1 cellular context compared by ENCODE assay signal in the genomic region with DNA sequence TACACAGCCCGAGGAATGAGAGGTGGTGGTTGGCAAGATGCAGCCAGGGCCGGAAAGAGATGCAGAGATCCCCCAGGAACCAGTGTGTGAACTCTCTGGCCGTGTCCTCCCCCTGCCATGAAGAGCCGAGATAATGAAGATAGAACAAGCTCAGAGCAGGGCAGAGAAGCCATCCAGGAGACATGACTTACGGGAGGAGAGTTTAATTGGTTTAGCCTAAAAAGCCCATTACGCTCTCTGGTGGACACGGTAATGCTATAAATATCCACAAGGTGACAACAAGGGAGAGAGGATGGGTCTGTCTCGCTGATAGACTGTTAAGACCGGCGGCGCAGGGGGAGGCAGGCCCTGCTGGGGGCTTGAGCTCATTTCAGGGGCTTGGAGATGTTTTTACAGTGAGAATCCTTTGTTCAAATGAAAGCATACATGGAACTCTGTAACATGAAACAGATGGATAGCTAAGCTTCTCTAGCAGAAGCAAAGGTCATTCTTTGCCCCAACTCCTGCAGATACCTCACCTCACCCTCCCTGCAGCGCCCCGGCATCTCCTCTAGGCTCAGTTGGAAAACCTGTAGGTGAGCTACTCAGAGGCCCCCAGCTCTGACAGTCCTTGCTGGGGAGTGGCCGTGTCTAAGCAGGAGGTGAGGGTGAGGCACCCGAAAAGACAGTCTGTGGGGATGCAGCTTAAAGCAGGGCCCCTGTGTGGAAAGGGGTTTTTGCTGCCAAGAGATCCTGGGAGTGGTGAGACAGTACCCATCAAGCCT.
TF ChIP-seq lines count a peak whose summit lies in the region.

No MANE protein-coding gene starts in this region.

TF ChIP-seq in GM23338, 12 proteins besides CTCF, POLR2A, EP300 and RAD21 (continued from another document):
- TF ChIP-seq, protein P1, sequence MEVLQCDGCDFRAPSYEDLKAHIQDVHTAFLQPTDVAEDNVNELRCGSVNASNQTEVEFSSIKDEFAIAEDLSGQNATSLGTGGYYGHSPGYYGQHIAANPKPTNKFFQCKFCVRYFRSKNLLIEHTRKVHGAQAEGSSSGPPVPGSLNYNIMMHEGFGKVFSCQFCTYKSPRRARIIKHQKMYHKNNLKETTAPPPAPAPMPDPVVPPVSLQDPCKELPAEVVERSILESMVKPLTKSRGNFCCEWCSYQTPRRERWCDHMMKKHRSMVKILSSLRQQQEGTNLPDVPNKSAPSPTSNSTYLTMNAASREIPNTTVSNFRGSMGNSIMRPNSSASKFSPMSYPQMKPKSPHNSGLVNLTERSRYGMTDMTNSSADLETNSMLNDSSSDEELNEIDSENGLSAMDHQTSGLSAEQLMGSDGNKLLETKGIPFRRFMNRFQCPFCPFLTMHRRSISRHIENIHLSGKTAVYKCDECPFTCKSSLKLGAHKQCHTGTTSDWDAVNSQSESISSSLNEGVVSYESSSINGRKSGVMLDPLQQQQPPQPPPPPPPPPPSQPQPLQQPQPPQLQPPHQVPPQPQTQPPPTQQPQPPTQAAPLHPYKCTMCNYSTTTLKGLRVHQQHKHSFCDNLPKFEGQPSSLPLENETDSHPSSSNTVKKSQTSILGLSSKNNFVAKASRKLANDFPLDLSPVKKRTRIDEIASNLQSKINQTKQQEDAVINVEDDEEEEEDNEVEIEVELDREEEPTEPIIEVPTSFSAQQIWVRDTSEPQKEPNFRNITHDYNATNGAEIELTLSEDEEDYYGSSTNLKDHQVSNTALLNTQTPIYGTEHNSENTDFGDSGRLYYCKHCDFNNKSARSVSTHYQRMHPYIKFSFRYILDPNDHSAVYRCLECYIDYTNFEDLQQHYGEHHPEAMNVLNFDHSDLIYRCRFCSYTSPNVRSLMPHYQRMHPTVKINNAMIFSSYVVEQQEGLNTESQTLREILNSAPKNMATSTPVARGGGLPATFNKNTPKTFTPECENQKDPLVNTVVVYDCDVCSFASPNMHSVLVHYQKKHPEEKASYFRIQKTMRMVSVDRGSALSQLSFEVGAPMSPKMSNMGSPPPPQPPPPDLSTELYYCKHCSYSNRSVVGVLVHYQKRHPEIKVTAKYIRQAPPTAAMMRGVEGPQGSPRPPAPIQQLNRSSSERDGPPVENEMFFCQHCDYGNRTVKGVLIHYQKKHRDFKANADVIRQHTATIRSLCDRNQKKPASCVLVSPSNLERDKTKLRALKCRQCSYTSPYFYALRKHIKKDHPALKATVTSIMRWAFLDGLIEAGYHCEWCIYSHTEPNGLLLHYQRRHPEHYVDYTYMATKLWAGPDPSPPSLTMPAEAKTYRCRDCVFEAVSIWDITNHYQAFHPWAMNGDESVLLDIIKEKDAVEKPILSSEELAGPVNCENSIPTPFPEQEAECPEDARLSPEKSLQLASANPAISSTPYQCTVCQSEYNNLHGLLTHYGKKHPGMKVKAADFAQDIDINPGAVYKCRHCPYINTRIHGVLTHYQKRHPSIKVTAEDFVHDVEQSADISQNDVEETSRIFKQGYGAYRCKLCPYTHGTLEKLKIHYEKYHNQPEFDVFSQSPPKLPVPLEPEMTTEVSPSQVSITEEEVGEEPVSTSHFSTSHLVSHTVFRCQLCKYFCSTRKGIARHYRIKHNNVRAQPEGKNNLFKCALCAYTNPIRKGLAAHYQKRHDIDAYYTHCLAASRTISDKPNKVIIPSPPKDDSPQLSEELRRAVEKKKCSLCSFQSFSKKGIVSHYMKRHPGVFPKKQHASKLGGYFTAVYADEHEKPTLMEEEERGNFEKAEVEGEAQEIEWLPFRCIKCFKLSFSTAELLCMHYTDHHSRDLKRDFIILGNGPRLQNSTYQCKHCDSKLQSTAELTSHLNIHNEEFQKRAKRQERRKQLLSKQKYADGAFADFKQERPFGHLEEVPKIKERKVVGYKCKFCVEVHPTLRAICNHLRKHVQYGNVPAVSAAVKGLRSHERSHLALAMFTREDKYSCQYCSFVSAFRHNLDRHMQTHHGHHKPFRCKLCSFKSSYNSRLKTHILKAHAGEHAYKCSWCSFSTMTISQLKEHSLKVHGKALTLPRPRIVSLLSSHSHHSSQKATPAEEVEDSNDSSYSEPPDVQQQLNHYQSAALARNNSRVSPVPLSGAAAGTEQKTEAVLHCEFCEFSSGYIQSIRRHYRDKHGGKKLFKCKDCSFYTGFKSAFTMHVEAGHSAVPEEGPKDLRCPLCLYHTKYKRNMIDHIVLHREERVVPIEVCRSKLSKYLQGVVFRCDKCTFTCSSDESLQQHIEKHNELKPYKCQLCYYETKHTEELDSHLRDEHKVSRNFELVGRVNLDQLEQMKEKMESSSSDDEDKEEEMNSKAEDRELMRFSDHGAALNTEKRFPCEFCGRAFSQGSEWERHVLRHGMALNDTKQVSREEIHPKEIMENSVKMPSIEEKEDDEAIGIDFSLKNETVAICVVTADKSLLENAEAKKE (CRISPR knock-in tag; IDR thresholded peaks at IDR 0.05) = no peak
- TF ChIP-seq ZNF331 (CRISPR knock-in tag; IDR thresholded peaks at IDR 0.05; ENCODE audit: low read depth) = no peak
- TF ChIP-seq CREB1 (CRISPR knock-in tag; IDR thresholded peaks at IDR 0.05; ENCODE audit: low read depth) = no peak
- TF ChIP-seq EZH2 (IDR thresholded peaks at IDR 0.05; ENCODE audit: low read depth, unreplicated experiment) = no peak
- TF ChIP-seq POLR2AphosphoS5 (IDR thresholded peaks at IDR 0.05; ENCODE audit: low read depth) = no peak
- TF ChIP-seq STAT1 (IDR thresholded peaks at IDR 0.05; ENCODE audit: unreplicated experiment) = no peak
- TF ChIP-seq NANOG (IDR thresholded peaks at IDR 0.05; ENCODE audit: borderline replicate concordance) = no peak
- TF ChIP-seq EZH2phosphoT487 (IDR thresholded peaks at IDR 0.05; ENCODE audit: unreplicated experiment) = no peak
- no peak for TF ChIP-seq JUNB (IDR thresholded peaks at IDR 0.05; ENCODE audit: unreplicated experiment)
- TF ChIP-seq, protein P2, sequence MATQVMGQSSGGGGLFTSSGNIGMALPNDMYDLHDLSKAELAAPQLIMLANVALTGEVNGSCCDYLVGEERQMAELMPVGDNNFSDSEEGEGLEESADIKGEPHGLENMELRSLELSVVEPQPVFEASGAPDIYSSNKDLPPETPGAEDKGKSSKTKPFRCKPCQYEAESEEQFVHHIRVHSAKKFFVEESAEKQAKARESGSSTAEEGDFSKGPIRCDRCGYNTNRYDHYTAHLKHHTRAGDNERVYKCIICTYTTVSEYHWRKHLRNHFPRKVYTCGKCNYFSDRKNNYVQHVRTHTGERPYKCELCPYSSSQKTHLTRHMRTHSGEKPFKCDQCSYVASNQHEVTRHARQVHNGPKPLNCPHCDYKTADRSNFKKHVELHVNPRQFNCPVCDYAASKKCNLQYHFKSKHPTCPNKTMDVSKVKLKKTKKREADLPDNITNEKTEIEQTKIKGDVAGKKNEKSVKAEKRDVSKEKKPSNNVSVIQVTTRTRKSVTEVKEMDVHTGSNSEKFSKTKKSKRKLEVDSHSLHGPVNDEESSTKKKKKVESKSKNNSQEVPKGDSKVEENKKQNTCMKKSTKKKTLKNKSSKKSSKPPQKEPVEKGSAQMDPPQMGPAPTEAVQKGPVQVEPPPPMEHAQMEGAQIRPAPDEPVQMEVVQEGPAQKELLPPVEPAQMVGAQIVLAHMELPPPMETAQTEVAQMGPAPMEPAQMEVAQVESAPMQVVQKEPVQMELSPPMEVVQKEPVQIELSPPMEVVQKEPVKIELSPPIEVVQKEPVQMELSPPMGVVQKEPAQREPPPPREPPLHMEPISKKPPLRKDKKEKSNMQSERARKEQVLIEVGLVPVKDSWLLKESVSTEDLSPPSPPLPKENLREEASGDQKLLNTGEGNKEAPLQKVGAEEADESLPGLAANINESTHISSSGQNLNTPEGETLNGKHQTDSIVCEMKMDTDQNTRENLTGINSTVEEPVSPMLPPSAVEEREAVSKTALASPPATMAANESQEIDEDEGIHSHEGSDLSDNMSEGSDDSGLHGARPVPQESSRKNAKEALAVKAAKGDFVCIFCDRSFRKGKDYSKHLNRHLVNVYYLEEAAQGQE (IDR thresholded peaks at IDR 0.05; ENCODE audit: unreplicated experiment) = no peak
- TF ChIP-seq ZNF114 (CRISPR knock-in tag; IDR thresholded peaks at IDR 0.05) = no peak
TF ChIP-seq in GM23338: peak in this region for 0.
